11 cellular contexts compared by ENCODE assay signal in genomic region chr12:12072064-12072760, GRCh38. TPM values are rescaled to one million over a fixed set of nuclear protein-coding genes. Genes with fewer than 3 reads are reported as not detected.
DNase-seq lines count a peak whose midpoint lies in the region; ATAC-seq and TF ChIP-seq lines count a peak whose summit lies in the region.
"Had no signal": no experiment of that assay in that cellular context is flagged by ENCODE, and none has a peak within 500 bp of the region (broad histone marks: within the 10 kb centered on the region; RNA-seq: fewer than 3 reads in every experiment).

No MANE protein-coding gene starts in this region.

- H3T11ph ChIP-seq in H9 (ENCODE audit: low read length): no peak overlapping the region

- H3K4ac ChIP-seq in H9 (ENCODE audit: low read depth, low read length): no peak overlapping the region

- no peaks in the 10 kb centered on the region for H3K79me1 ChIP-seq in H9 (ENCODE audit: insufficient read depth, low read depth, low read length, poor library complexity, severe bottlenecking)

- no peak overlapping the region for H2BK15ac ChIP-seq in H9 (ENCODE audit: low read depth, low read length)

- H2BK12ac ChIP-seq in H9 (ENCODE audit: insufficient read length, low read depth, low read length): no peak overlapping the region

- TF ChIP-seq CTCF in H9 (conservative IDR thresholded peaks at IDR 0.05) (no peak), ascending aorta (IDR thresholded peaks at IDR 0.05) (no peak)

- no peaks in the 10 kb centered on the region for H3K36me3 Mint-ChIP-seq in H9 (ENCODE audit: insufficient read depth in 1 of 3, low read depth in 3 of 3)
- H3K36me3 Mint-ChIP-seq in stimulated activated memory B cell treated with anti-CD40 and anti-IgM and Interleukin-4, amounts not matched to agents 10 μg/mL and 1 μg/mL and 100 μg/mL, for 72 hours: no peaks in the 10 kb centered on the region
- H3K36me3 Mint-ChIP-seq: natural killer cell treated with Interleukin-12 subunit alpha and Interleukin-12 subunit beta and Interleukin-15 and Interleukin-18, amount 100 ng/mL, for 72 hours had no signal

- H3K18ac ChIP-seq in H9 (ENCODE audit: insufficient read length, low read depth, low read length): peak overlapping the region; percentile 38

- H3K36me3 ChIP-seq in ascending aorta: no peaks in the 10 kb centered on the region
- H3K36me3 ChIP-seq: tibial artery had no signal

- H3K4me1 ChIP-seq in H9 (ENCODE audit: insufficient read depth, low read length): peaks cover 3% of the 10 kb centered on the region
- H3K4me1 ChIP-seq in ascending aorta: no peaks in the 10 kb centered on the region

- H3K9ac ChIP-seq in H9 (ENCODE audit: extremely low read depth, insufficient read length, low read length): no peak overlapping the region

- DNase-seq in H9: no peak
- DNase-seq in activated CD4-positive, alpha-beta T cell treated with anti-CD3 and anti-CD28 coated beads, Interleukin-2, amount 50 U/mL, for 4 hours: peak; percentile 21 to 22
- DNase-seq in kidney tubule cell (ENCODE audit: low spot score): peak; percentile 31
- no peak for DNase-seq in ascending aorta (ENCODE audit: low spot score in 2 of 2)
- no peak for DNase-seq in HCEC 1CT
- no peak for DNase-seq in hippocampal formation (lab: John Stamatoyannopoulos, UW)
- no peak for DNase-seq in NCI-H524 treated with DMSO at 0.1 percent for 48 hours (lab: John Stamatoyannopoulos, UW)
- DNase-seq: tibial artery had no signal

- H4K5ac ChIP-seq in H9 (ENCODE audit: insufficient read length, low read depth, low read length): no peak overlapping the region

- no peaks in the 10 kb centered on the region for H3K23me2 ChIP-seq in H9 (ENCODE audit: insufficient read length, low read depth, low read length, poor library complexity, severe bottlenecking)

- H2AFZ ChIP-seq in H9 (ENCODE audit: low read length): no peak overlapping the region

- H3K27me3 ChIP-seq in H9 (ENCODE audit: insufficient read depth, low read length) (no peaks in the 10 kb centered on the region), ascending aorta (no peaks in the 10 kb centered on the region)

- H4K91ac ChIP-seq in H9 (ENCODE audit: insufficient read length, low read depth, low read length): no peak overlapping the region

- H3K14ac ChIP-seq in H9 (ENCODE audit: insufficient read depth, low read length): no peak overlapping the region

- H3K4me3 ChIP-seq in ascending aorta: no peak overlapping the region
- H3K4me3 ChIP-seq: SK-N-MC, tibial artery had no signal

- H3K9me3 Mint-ChIP-seq in H9: no peaks in the 10 kb centered on the region
- no peaks in the 10 kb centered on the region for H3K9me3 Mint-ChIP-seq in stimulated activated memory B cell treated with anti-CD40 and anti-IgM and Interleukin-4, amounts not matched to agents 10 μg/mL and 1 μg/mL and 100 μg/mL, for 72 hours
- H3K9me3 Mint-ChIP-seq: natural killer cell treated with Interleukin-12 subunit alpha and Interleukin-12 subunit beta and Interleukin-15 and Interleukin-18, amount 100 ng/mL, for 72 hours had no signal

- H3K4me1 Mint-ChIP-seq in H9: peaks cover 35 to 37% of the 10 kb centered on the region in 2 experiments
- peaks cover 22% of the 10 kb centered on the region for H3K4me1 Mint-ChIP-seq in stimulated activated memory B cell treated with anti-CD40 and anti-IgM and Interleukin-4, amounts not matched to agents 10 μg/mL and 1 μg/mL and 100 μg/mL, for 72 hours

- H2BK5ac ChIP-seq in H9 (ENCODE audit: insufficient read length, low read length): no peak overlapping the region

- no CpG with 5 or more reads among the region's 21 CpGs for WGBS in H9 (ENCODE audit: extremely low coverage, insufficient read length, low lambda C conversion rate)

- H4K8ac ChIP-seq in H9 (replicated peaks; ENCODE audit: insufficient read length, low read depth, low read length): no peak overlapping the region

- H3K9me3 ChIP-seq in H9 (ENCODE audit: control insufficient read depth, low read depth, low read length) (no peaks in the 10 kb centered on the region), ascending aorta (no peaks in the 10 kb centered on the region)
- H3K9me3 ChIP-seq: tibial artery had no signal

- intact Hi-C loops in ascending aorta (cut with DNase I): no loop called here

- H3K23ac ChIP-seq in H9 (ENCODE audit: insufficient read length, low read depth, low read length): no peak overlapping the region

- H3K79me2 ChIP-seq in H9 (ENCODE audit: insufficient read depth, low read length): no peaks in the 10 kb centered on the region

- H3K4me3 Mint-ChIP-seq in H9: no peak overlapping the region
- peak overlapping the region; percentile 41 for H3K4me3 Mint-ChIP-seq in stimulated activated memory B cell treated with anti-CD40 and anti-IgM and Interleukin-4, amounts not matched to agents 10 μg/mL and 1 μg/mL and 100 μg/mL, for 72 hours

- peak; percentile 74 for ATAC-seq in stimulated activated memory B cell treated with anti-CD40 and anti-IgM and Interleukin-4, amounts not matched to agents 10 μg/mL and 1 μg/mL and 100 μg/mL, for 72 hours

- H4K20me1 ChIP-seq in H9 (ENCODE audit: control insufficient read depth, insufficient read depth, insufficient read length): no peaks in the 10 kb centered on the region

- no peak overlapping the region for H3K4me2 ChIP-seq in H9 (ENCODE audit: insufficient read depth, insufficient read length, low read length)

- H2BK20ac ChIP-seq in H9 (ENCODE audit: low read depth, low read length, poor library complexity, severe bottlenecking): no peak overlapping the region

- H2AK5ac ChIP-seq in H9 (ENCODE audit: insufficient read length, low read length): no peak overlapping the region

- peak overlapping the region in 1 of 3 experiments; percentile 81; a peak in 2 of 7 replicates for H3K27ac Mint-ChIP-seq in H9
- peak overlapping the region; percentile 63 for H3K27ac Mint-ChIP-seq in stimulated activated memory B cell treated with anti-CD40 and anti-IgM and Interleukin-4, amounts not matched to agents 10 μg/mL and 1 μg/mL and 100 μg/mL, for 72 hours

- H3K27me3 Mint-ChIP-seq in H9 (ENCODE audit: low read depth): peaks cover 3% of the 10 kb centered on the region
- H3K27me3 Mint-ChIP-seq in stimulated activated memory B cell treated with anti-CD40 and anti-IgM and Interleukin-4, amounts not matched to agents 10 μg/mL and 1 μg/mL and 100 μg/mL, for 72 hours: peaks cover 21% of the 10 kb centered on the region

- no peak overlapping the region for H3K27ac ChIP-seq in H9 (ENCODE audit: insufficient read length, low read depth, low read length)
- no peak overlapping the region for H3K27ac ChIP-seq in ascending aorta
- H3K27ac ChIP-seq: SK-N-MC, tibial artery had no signal

- no peak overlapping the region for H3K56ac ChIP-seq in H9 (ENCODE audit: insufficient read length, low read depth, low read length)

- H2BK120ac ChIP-seq in H9 (ENCODE audit: low read depth, low read length, poor library complexity, severe bottlenecking): no peak overlapping the region

RNA-seq across cellular contexts. Expression of gene BCL2L14, which starts 1.5 kb away (rescaled TPM):
- total RNA-seq in H9 (2021): 0.28 and 0.42 TPM in 2 replicates
- total RNA-seq in ascending aorta: not detected

Comparison
In these comparisons a context has a peak if more than half of its experiments do, and no peak if none do; other contexts are left out.
1. DNase-seq: peak in activated CD4-positive, alpha-beta T cell treated with anti-CD3 and anti-CD28 coated beads, Interleukin-2, amount 50 U/mL, for 4 hours (2 of 2) and kidney tubule cell (single experiment); none in H9 (single experiment), ascending aorta (0 of 2), HCEC 1CT (single experiment), hippocampal formation (0 of 2) and NCI-H524 treated with DMSO at 0.1 percent for 48 hours (single experiment).